ENCODE assay signal across 16 cellular contexts in the genomic region with DNA sequence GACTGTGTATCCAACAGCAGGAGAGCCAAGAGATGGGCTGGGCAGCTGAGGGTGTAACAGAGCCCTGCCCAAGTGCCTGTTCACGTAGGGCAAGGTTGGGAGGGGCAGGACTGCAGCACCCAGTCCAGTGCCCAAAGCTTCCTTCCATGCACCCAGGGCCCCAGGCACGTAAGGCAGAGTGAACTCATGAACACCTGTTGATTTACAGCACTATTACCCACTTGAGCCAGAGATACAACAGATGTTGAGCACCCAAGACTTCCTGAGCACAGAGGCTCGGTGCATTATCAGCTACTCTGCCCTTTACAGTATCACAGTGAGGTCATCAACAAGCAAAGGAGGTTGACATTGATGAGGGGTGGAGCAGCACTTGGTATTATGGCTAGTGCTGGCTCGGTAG. TPM values are rescaled to one million over a fixed set of nuclear protein-coding genes. Genes with fewer than 3 reads are reported as not detected.
DNase-seq lines count a peak whose midpoint lies in the region; ATAC-seq, FAIRE-seq and TF ChIP-seq lines count a peak whose summit lies in the region.
"Had no signal": no experiment of that assay in that cellular context is flagged by ENCODE, and none has a peak within 500 bp of the region (broad histone marks: within the 10 kb centered on the region; RNA-seq: fewer than 3 reads in every experiment).

No MANE protein-coding gene starts in this region.

- ATAC-seq in heart left ventricle (peak in 3 of 4 donors; percentile 55 to 91 (median 87)), esophagus mucosa (peak; percentile 98)

- WGBS in heart left ventricle, 4 donors: 26 to 54% (median 33%) methylated on average over 4 of the region's 4 CpGs

- H3K4me1 ChIP-seq in heart left ventricle: peaks cover 0 to 12% (median 0%) of the 10 kb centered on the region in 12 donors
- no peaks in the 10 kb centered on the region for H3K4me1 ChIP-seq in tibial artery
- H3K4me1 ChIP-seq: testis had no signal

- DNase-seq in heart left ventricle (peak in 2 of 5 donors; percentile 36 to 41), cardiac septum (ENCODE audit: low spot score) (no peak), NCI-H82 (lab: John Stamatoyannopoulos, UW) (peak; percentile 79), urothelium cell line (ENCODE audit: low spot score) (peak; percentile 30), T-helper 2 cell (no peak), cortex of kidney (lab: John Stamatoyannopoulos, UW) (no peak), tibial artery (no peak)
- DNase-seq: activated naive CD4-positive, alpha-beta T cell; HCEC 1CT; Karpas-422; kidney; NCI-H446; posterior cingulate gyrus; testis had no signal

- H3K27me3 ChIP-seq in heart left ventricle (no peaks in the 10 kb centered on the region), tibial artery (peaks cover 0 to 8% of the 10 kb centered on the region in 2 donors)
- H3K27me3 ChIP-seq: testis had no signal

- H3K4me3 ChIP-seq in heart left ventricle (no peak overlapping the region), tibial artery (no peak overlapping the region)
- H3K4me3 ChIP-seq: testis had no signal

- H3K36me3 ChIP-seq in heart left ventricle: no peaks in the 10 kb centered on the region
- H3K36me3 ChIP-seq in tibial artery: no peaks in the 10 kb centered on the region

- peak; percentile 94 for FAIRE-seq in urothelium cell line (lab: Jason Lieb, UNC)
- FAIRE-seq: D721Med, kidney had no signal

- no peaks in the 10 kb centered on the region for H3K9me3 ChIP-seq in heart left ventricle
- H3K9me3 ChIP-seq in tibial artery: no peaks in the 10 kb centered on the region
- H3K9me3 ChIP-seq: testis had no signal

- TF ChIP-seq POLR2A in heart left ventricle (IDR thresholded peaks at IDR 0.05): no peak

- TF ChIP-seq CTCF in heart left ventricle (IDR thresholded peaks at IDR 0.05) (no peak), tibial artery (IDR thresholded peaks at IDR 0.05) (no peak)

- H3K27ac ChIP-seq in heart left ventricle (no peak overlapping the region), tibial artery (no peak overlapping the region)
- H3K27ac ChIP-seq: testis had no signal

- intact Hi-C loops in heart left ventricle (cut with DNase I) (no loop called here), cardiac septum (cut with DNase I) (no loop called here), tibial artery (cut with DNase I; ENCODE audit: low total_unique reads) (no loop called here)

RNA-seq across cellular contexts. Expression of gene FHL2, which starts 50.2 kb away (rescaled TPM):
- total RNA-seq in heart left ventricle: 1,000 to 10,000 TPM in 7 of 9 donors, 100 to 1,000 TPM in 2; 649 to 4,692 (median 1,370) TPM
- 100 to 1,000 TPM; 669 to 913 TPM for polyA plus RNA-seq in heart left ventricle
- total RNA-seq in cardiac septum: 467 TPM
- 39.0 TPM for total RNA-seq in esophagus mucosa

Comparison
In these comparisons a context has a peak if more than half of its experiments do, and no peak if none do; other contexts are left out.
1. DNase-seq: peak in NCI-H82 (single experiment) and urothelium cell line (single experiment); none in cardiac septum (single experiment), T-helper 2 cell (0 of 5), cortex of kidney (single experiment) and tibial artery (0 of 2).
2. RNA of gene FHL2, which starts 50.2 kb away (total RNA-seq): 649 to 4,692 TPM in heart left ventricle and 467 TPM in cardiac septum (single experiment); 39.0 TPM in esophagus mucosa (single experiment); every median in the first group is over 10 times any median in the second.